8 cellular contexts compared by ENCODE assay signal in genomic region chr17:31094600-31095238, GRCh38. TPM values are rescaled to one million over a fixed set of nuclear protein-coding genes. Genes with fewer than 3 reads are reported as not detected.
DNase-seq lines count a peak whose midpoint lies in the region; ATAC-seq and TF ChIP-seq lines count a peak whose summit lies in the region.

Gene NF1, plus strand, starts transcription at chr17:31094977. Its CDS starts 333 bp downstream, at chr17:31095310.

- TF ChIP-seq CTCF in GM13976 (IDR thresholded peaks at IDR 0.05; ENCODE audit: borderline replicate concordance, control extremely low read depth, extremely low read depth, insufficient read depth, missing control alignments) (no peak), left ventricle myocardium inferior (IDR thresholded peaks at IDR 0.05; ENCODE audit: borderline replicate concordance) (no peak), prostate gland (IDR thresholded peaks at IDR 0.05) (peak in 1 of 4 experiments; percentile 15)

- DNase-seq in GM13976 (ENCODE audit: low spot score) (peak; percentile 100), NCI-H187 (lab: John Stamatoyannopoulos, UW) (peak; percentile 84 to 94), T-helper 17 cell (peak; percentile 77 to 79 (median 78)), amygdala (lab: John Stamatoyannopoulos, UW) (peak; percentile 51 to 96 (median 89)), left ventricle myocardium inferior (peak; percentile 96), prostate gland (ENCODE audit: low spot score) (peak; percentile 95), ureter (ENCODE audit: low spot score) (peak; percentile 97)

- H3K27me3 ChIP-seq in left ventricle myocardium inferior (ENCODE audit: low read depth) (no peaks in the 10 kb centered on the region), prostate gland (replicated peaks; ENCODE audit: insufficient read depth) (no peaks in the 10 kb centered on the region)

- H3K36me3 Mint-ChIP-seq in T-helper 17 cell (ENCODE audit: low read depth), result no peaks in the 10 kb centered on the region

- H3K36me3 ChIP-seq in left ventricle myocardium inferior (no peaks in the 10 kb centered on the region), prostate gland (no peaks in the 10 kb centered on the region)

- under 1% methylated on average over 41 of the region's 46 CpGs for WGBS in prostate gland

- in situ Hi-C loops in GM13976 (cut with MboI; ENCODE audit: low sequenced_read_pairs, unreplicated experiment), result no loop called here

- H3K4me3 ChIP-seq in left ventricle myocardium inferior (peak within 1 kb of the TSS; percentile 94), prostate gland (peak within 1 kb of the TSS; percentile 69 to 97)

- H3K4me1 ChIP-seq in left ventricle myocardium inferior (peaks cover 32% of the 10 kb centered on the region), prostate gland (replicated peaks) (no peaks in the 10 kb centered on the region)

- intact Hi-C loops in left ventricle myocardium inferior (cut with micrococcal nuclease) (no loop called here), prostate gland (cut with DNase I) (no loop called here)

- peak; percentile 78 for TF ChIP-seq POLR2A in prostate gland (IDR thresholded peaks at IDR 0.05)

- peaks cover 11% of the 10 kb centered on the region for H3K4me1 Mint-ChIP-seq in T-helper 17 cell

- no peaks in the 10 kb centered on the region for H3K9me3 ChIP-seq in T-helper 17 cell (ENCODE audit: control insufficient read depth, low read length, poor library complexity, severe bottlenecking)
- H3K9me3 ChIP-seq in left ventricle myocardium inferior (replicated peaks), result no peaks in the 10 kb centered on the region
- H3K9me3 ChIP-seq in prostate gland, result no peaks in the 10 kb centered on the region

- ATAC-seq in HG02870 (IDR thresholded peaks at IDR 0.05; ENCODE audit: unreplicated experiment) (peak; percentile 73), T-helper 17 cell (peak; percentile 84)

- H3K4me3 Mint-ChIP-seq in T-helper 17 cell, result peak within 1 kb of the TSS; percentile 97

- H3K27ac ChIP-seq in left ventricle myocardium inferior (replicated peaks) (peak within 1 kb of the TSS; percentile 94), prostate gland (peak within 1 kb of the TSS; percentile 90 to 94)

- H3K27me3 Mint-ChIP-seq in T-helper 17 cell, result no peaks in the 10 kb centered on the region

- peak within 1 kb of the TSS; percentile 88 for H3K27ac Mint-ChIP-seq in T-helper 17 cell

RNA-seq across cellular contexts. Expression of gene NF1, which starts in this region (rescaled TPM):
- total RNA-seq in T-helper 17 cell (10 to 100 TPM; 19.9 to 24.0 TPM), left ventricle myocardium inferior (42.5 TPM), prostate gland (10 to 100 TPM; 62.3 to 68.0 TPM), ureter (112 TPM)

Comparison
In these comparisons a context has a peak if more than half of its experiments do, and no peak if none do; other contexts are left out.
1. Peak in every context shown above with its lines: DNase-seq, ATAC-seq, H3K4me3 ChIP-seq and H3K27ac ChIP-seq.